21 cellular contexts compared by ENCODE assay signal in the genomic region with DNA sequence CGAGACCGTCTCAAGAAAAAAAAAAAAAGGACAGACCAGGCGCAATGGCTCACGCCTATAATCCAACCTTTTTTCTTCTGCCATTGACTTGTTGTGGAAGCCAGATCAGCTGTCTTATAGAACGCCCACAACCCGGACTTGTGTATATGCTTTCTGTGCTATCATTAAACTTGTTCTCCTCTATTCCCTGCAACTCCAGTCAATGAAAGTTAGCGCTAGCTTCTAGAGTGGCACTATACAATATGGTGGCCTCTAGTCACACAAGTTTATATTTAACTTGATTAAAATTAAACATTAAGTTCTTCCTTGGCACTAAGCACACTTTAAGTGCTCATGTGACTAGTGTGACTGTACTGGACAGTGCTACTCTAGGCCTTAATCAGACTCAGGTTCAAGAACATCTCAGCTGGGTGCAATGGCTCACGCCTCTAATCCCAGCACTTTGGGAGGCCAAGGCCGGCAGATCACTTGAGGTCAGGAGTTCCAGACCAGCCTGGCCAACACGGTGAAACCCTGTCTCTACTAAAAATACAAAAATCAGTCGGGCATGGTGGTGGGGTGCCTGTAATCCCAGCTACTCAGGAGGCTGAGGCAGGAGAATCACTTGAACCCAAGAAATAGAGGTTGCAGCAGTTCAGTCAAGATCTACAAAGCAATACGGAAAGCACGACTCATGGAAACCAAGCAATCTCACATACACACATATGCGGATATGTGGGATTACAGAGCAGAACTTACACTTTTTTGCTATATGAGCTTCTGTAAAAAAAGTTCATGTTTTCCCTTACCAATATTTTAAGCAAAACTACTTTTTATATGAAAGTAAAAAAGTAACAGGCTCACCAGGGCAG. TPM values are rescaled to one million over a fixed set of nuclear protein-coding genes. Genes with fewer than 3 reads are reported as not detected.
DNase-seq lines count a peak whose midpoint lies in the region; ATAC-seq and TF ChIP-seq lines count a peak whose summit lies in the region.
"Had no signal": no experiment of that assay in that cellular context is flagged by ENCODE, and none has a peak within 500 bp of the region (broad histone marks: within the 10 kb centered on the region; RNA-seq: fewer than 3 reads in every experiment).

No MANE protein-coding gene starts in this region.

- H3K27me3 Mint-ChIP-seq in activated naive CD8-positive, alpha-beta T cell treated with anti-CD3 and anti-CD28 coated beads, Interleukin-2, amount 50 U/mL, for 24 hours = no peaks in the 10 kb centered on the region
- H3K27me3 Mint-ChIP-seq in nephron (ENCODE audit: low read depth) = no peaks in the 10 kb centered on the region
- H3K27me3 Mint-ChIP-seq: IgD-negative memory B cell, memory B cell had no signal

- TF ChIP-seq CTCF in A673 (conservative IDR thresholded peaks at IDR 0.05; ENCODE audit: low read depth, low read length) (no peak), nephron (IDR thresholded peaks at IDR 0.05; ENCODE audit: unreplicated experiment in 3 of 3) (no peak)

- H3K27ac ChIP-seq in A673 (ENCODE audit: low read depth, low read length, poor library complexity, severe bottlenecking) (peak overlapping the region; percentile 73), aorta (ENCODE audit: low read depth in 1 of 2, low read length in 2 of 2) (no peak overlapping the region)
- H3K27ac ChIP-seq: cardiac muscle cell, neutrophil, sigmoid colon, transverse colon had no signal

- 90 to 92% methylated on average over 14 of the region's 14 CpGs for WGBS in aorta, 2 donors

- peaks cover 89% of the 10 kb centered on the region for H3K36me3 Mint-ChIP-seq in activated naive CD8-positive, alpha-beta T cell treated with anti-CD3 and anti-CD28 coated beads, Interleukin-2, amount 50 U/mL, for 24 hours (ENCODE audit: low read depth)
- peaks cover 80% of the 10 kb centered on the region for H3K36me3 Mint-ChIP-seq in nephron (ENCODE audit: low read depth)

- BruUV-seq in A673 (replicated peaks; lab: Mats Ljungman, UMichigan) = no TSS peak

- POLR2A ChIA-PET in A673 (lab: Charles Lee; ENCODE audit: low non-redundant PET) = interaction anchor here (1.2 kb wide), 1 partner anchor 42 kb away, joined by 6 read pairs; no protein-coding TSS in a partner anchor

- intact Hi-C loops in A673 (cut with micrococcal nuclease; ENCODE audit: unreplicated experiment) = no loop called here
- intact Hi-C loops in aorta (cut with DNase I) = loop anchor here in 1 of 2 donors (10.0 kb wide), 1 partner anchor 121 kb away; no protein-coding TSS in a partner anchor

- H3K4me1 Mint-ChIP-seq in activated naive CD8-positive, alpha-beta T cell treated with anti-CD3 and anti-CD28 coated beads, Interleukin-2, amount 50 U/mL, for 24 hours = peaks cover 38% of the 10 kb centered on the region
- H3K4me1 Mint-ChIP-seq in nephron = peaks cover 18% of the 10 kb centered on the region

- H3K9me3 ChIP-seq in A673 (ENCODE audit: low read depth, low read length, poor library complexity, severe bottlenecking) (no peaks in the 10 kb centered on the region), aorta (ENCODE audit: control insufficient read depth, low read length) (no peaks in the 10 kb centered on the region)
- H3K9me3 ChIP-seq: neutrophil, sigmoid colon, transverse colon had no signal

- H3K4me3 ChIP-seq in A673 (ENCODE audit: low read depth, low read length, poor library complexity, severe bottlenecking) (no peak overlapping the region), aorta (ENCODE audit: low read length in 2 of 2) (no peak overlapping the region)
- H3K4me3 ChIP-seq: cardiac muscle cell, sigmoid colon, transverse colon had no signal

- no peaks in the 10 kb centered on the region for H3K9me3 Mint-ChIP-seq in activated naive CD8-positive, alpha-beta T cell treated with anti-CD3 and anti-CD28 coated beads, Interleukin-2, amount 50 U/mL, for 24 hours
- no peaks in the 10 kb centered on the region for H3K9me3 Mint-ChIP-seq in nephron
- H3K9me3 Mint-ChIP-seq: IgD-negative memory B cell, memory B cell had no signal

- H3K4me1 ChIP-seq in A673 (ENCODE audit: insufficient read depth, low read length, poor library complexity, severe bottlenecking) (peaks cover 18% of the 10 kb centered on the region), aorta (ENCODE audit: control insufficient read depth in 1 of 2, insufficient read depth in 2 of 2, low read length in 2 of 2) (no peaks in the 10 kb centered on the region)
- H3K4me1 ChIP-seq: sigmoid colon, transverse colon had no signal

- no peak for TF ChIP-seq POLR2A in erythroblast (IDR thresholded peaks at IDR 0.05; ENCODE audit: low read length)

- H3K27ac Mint-ChIP-seq in activated naive CD8-positive, alpha-beta T cell treated with anti-CD3 and anti-CD28 coated beads, Interleukin-2, amount 50 U/mL, for 24 hours = peak overlapping the region; percentile 81
- peak overlapping the region; percentile 73 to 89 (median 86) for H3K27ac Mint-ChIP-seq in nephron

- H3K36me3 ChIP-seq in A673 (ENCODE audit: insufficient read depth, low read length, poor library complexity, severe bottlenecking) (peaks cover 98% of the 10 kb centered on the region), aorta (ENCODE audit: control insufficient read depth in 1 of 2, insufficient read depth in 2 of 2, low read length in 1 of 2) (peaks cover 3 to 15% of the 10 kb centered on the region in 2 donors)

- no peak for ATAC-seq in activated naive CD8-positive, alpha-beta T cell treated with anti-CD3 and anti-CD28 coated beads, Interleukin-2, amount 50 U/mL, for 24 hours
- no peak for ATAC-seq in aorta (ENCODE audit: low FRiP score)

- peak; percentile 38 for DNase-seq in activated CD4-positive, alpha-beta T cell treated with anti-CD3 and anti-CD28 coated beads for 48 hours
- no peak for DNase-seq in activated CD4-positive, alpha-beta T cell treated with anti-CD3 and anti-CD28 coated beads, Interleukin-2, amount 50 U/mL, for 4 hours
- DNase-seq in A673 (ENCODE audit: low spot score) = no peak
- DNase-seq in activated naive CD8-positive, alpha-beta T cell treated with anti-CD3 and anti-CD28 coated beads, Interleukin-2, amount 50 U/mL, for 24 hours = no peak
- DNase-seq in erythroblast (lab: John Stamatoyannopoulos, UW) = no peak
- DNase-seq in NCI-H1092 treated with DMSO at 0.1 percent for 48 hours (lab: John Stamatoyannopoulos, UW) = no peak
- DNase-seq in aorta = no peak
- DNase-seq: C1 segment of cervical spinal cord; DMS79; effector CD4-positive, alpha-beta T cell; GOT3; head of caudate nucleus; NCI-H1694 treated with DMSO at 0.1 percent for 48 hours; NCI-H446 treated with DMSO at 0.1 percent for 48 hours; sigmoid colon; transverse colon had no signal

- peak overlapping the region; percentile 37 for H3K4me3 Mint-ChIP-seq in activated naive CD8-positive, alpha-beta T cell treated with anti-CD3 and anti-CD28 coated beads, Interleukin-2, amount 50 U/mL, for 24 hours
- no peak overlapping the region for H3K4me3 Mint-ChIP-seq in nephron
- H3K4me3 Mint-ChIP-seq: IgD-negative memory B cell, memory B cell had no signal

- CTCF ChIA-PET in A673 (lab: Charles Lee) = no interaction called here

- no peaks in the 10 kb centered on the region for H3K27me3 ChIP-seq in A673 (replicated peaks; ENCODE audit: insufficient read depth, low read depth, low read length, poor library complexity)
- no peaks in the 10 kb centered on the region for H3K27me3 ChIP-seq in aorta (ENCODE audit: control insufficient read depth in 1 of 2, insufficient read depth in 2 of 2, low read length in 1 of 2)
- H3K27me3 ChIP-seq: cardiac muscle cell, neutrophil, sigmoid colon, transverse colon had no signal

RNA-seq across cellular contexts. Expression of gene GLG1, which starts 18.8 kb away (rescaled TPM):
- total RNA-seq in A673 (2021) = 487 and 587 TPM in 2 replicates
- total RNA-seq in aorta = 100 to 1,000 TPM; 150 to 173 TPM
- polyA plus RNA-seq in aorta = 10 to 100 TPM; 26.2 to 78.3 TPM

RNA-seq across cellular contexts. Expression of gene RFWD3, which starts 41.0 kb away (rescaled TPM):
- total RNA-seq in A673 (2021) (127 and 138 TPM in 2 replicates), aorta (10 to 100 TPM; 16.4 to 17.1 TPM)
- 1 to 10 TPM; 2.8 to 3.3 TPM for polyA plus RNA-seq in aorta
